ENCODE assay signal across 3 cellular contexts in the genomic region with DNA sequence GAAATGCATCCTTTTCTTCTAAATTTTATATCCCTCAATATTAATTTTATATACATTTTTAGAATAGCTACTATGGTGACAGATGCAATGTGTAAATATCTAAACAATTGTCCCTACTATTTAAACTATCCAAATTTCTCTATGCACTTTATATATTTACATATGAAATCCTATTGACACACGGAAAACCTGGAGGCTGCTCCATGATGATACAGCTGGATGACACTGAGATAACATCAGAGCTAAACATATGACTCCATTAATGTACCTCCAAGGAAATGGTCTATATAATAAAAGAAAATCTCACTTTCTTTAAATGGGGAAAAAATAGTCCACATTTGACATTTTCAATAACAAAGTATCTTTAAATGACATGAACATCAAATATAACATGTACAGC.
"Had no signal": no experiment of that assay in that cellular context is flagged by ENCODE, and none has a peak within 500 bp of the region (broad histone marks: within the 10 kb centered on the region; RNA-seq: fewer than 3 reads in every experiment).

No MANE protein-coding gene starts in this region.

- H3K4me3 ChIP-seq: GM12878 had no signal

- DNase-seq: GDM1, GF-D8 had no signal
